Comparison of ENCODE assay signal across 6 cellular contexts in the genomic region with DNA sequence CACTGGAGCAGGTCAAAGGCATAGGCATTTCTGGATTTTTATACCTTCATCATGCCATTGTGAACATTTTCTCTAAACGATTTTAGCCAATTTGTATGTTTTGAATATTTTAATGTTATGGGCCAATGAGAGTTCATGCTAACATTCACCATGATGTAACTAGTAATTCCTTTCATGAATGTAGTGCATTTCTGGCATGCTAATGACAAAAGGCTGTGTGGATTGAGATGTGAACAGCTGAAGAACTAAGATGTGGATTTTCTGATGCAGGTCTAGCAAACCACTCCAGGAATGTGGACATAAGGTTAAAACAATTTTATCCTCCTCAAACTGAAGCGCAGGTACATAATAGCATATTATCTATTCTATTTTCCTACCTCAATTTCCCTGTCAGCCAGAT.
"Had no signal": no experiment of that assay in that cellular context is flagged by ENCODE, and none has a peak within 500 bp of the region (broad histone marks: within the 10 kb centered on the region; RNA-seq: fewer than 3 reads in every experiment).

No MANE protein-coding gene starts in this region.

- H3K27ac ChIP-seq: GM23248 had no signal

- H2AFZ ChIP-seq: GM23248 had no signal

- DNase-seq: GM23248, H9, HCEC 1CT, IMR-90, KG1 had no signal

- H3K9ac ChIP-seq: GM23248 had no signal

- H3K4me3 Mint-ChIP-seq: H9 had no signal

- H3K9me3 Mint-ChIP-seq: H9 had no signal

- ATAC-seq: K562 had no signal

- H3K4me3 ChIP-seq: GM23248, K562 had no signal
